ENCODE assay signal across 12 cellular contexts in the genomic region with DNA sequence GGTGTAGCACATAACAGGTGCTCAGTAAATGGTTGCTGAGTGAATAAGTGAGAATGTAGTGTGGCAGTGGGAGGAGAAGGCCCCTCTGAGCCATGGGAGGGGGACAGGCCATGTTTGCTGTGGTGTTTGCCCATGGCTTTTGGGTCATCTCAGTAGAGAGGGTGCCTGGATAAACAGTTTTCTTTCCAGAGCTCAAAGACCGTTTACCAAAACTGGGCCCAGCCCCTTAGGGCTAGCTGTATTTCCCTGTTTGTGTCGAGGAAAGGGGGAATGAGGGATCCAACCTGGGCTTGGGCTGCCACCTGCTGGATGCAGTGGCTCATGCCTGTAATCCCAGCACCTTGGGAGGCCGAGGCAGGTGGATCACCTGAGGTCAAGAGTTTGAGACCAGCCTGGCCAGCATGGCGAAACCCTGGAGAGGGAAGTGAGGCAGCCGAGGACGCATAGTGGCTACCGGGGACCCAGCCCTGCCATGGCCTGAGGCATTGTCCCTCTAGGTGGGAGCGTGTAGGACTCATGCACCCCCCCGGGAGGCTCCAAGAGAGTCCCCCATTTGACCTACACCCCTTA. TPM values are rescaled to one million over a fixed set of nuclear protein-coding genes. Genes with fewer than 3 reads are reported as not detected.
DNase-seq lines count a peak whose midpoint lies in the region; ATAC-seq, FAIRE-seq and TF ChIP-seq lines count a peak whose summit lies in the region.
"Had no signal": no experiment of that assay in that cellular context is flagged by ENCODE, and none has a peak within 500 bp of the region (broad histone marks: within the 10 kb centered on the region; RNA-seq: fewer than 3 reads in every experiment).

No MANE protein-coding gene starts in this region.

- in situ Hi-C loops in IMR-90 (cut with MboI; ENCODE audit: low sequenced_read_pairs), result no loop called here
- in situ Hi-C loops in K562 (cut with MboI), result loop anchor here (10.0 kb wide), 1 partner anchor 201 kb away; no protein-coding TSS in a partner anchor

- no peak overlapping the region for H2AK9ac ChIP-seq in IMR-90 (replicated peaks; ENCODE audit: low read depth, low read length, poor library complexity)

- H2BK5ac ChIP-seq in IMR-90 (ENCODE audit: low read depth, low read length, poor library complexity, severe bottlenecking) (no peak overlapping the region), mesendoderm (ENCODE audit: low read length) (no peak overlapping the region)

- H3K23ac ChIP-seq in IMR-90 (ENCODE audit: low read depth, low read length), result no peak overlapping the region
- H3K23ac ChIP-seq in mesendoderm (ENCODE audit: low read length), result no peak overlapping the region

- H3K4me1 ChIP-seq in IMR-90 (ENCODE audit: control insufficient read depth, insufficient read depth, low read length) (no peaks in the 10 kb centered on the region), K562 (replicated peaks in 1 of 2; ENCODE audit: control insufficient read depth in 2 of 2, insufficient read depth in 2 of 2, low read length in 2 of 2) (peaks cover 0 to 13% of the 10 kb centered on the region in 2 experiments; a peak in 3 of 5 replicates), mesendoderm (ENCODE audit: control insufficient read depth, low read depth, low read length) (no peaks in the 10 kb centered on the region), ascending aorta (peaks cover 0 to 6% of the 10 kb centered on the region in 2 donors)

- TF ChIP-seq POLR2A in IMR-90 (IDR thresholded peaks at IDR 0.05; ENCODE audit: low read depth, low read length) (no peak), K562 (conservative IDR thresholded peaks at IDR 0.05) (no peak)

- H4K20me1 ChIP-seq in IMR-90 (ENCODE audit: insufficient read depth, low read length), result 0 out of 2 replicates have a peak, but pooled peaks cover 4% of the 10 kb centered on the region
- no peaks in the 10 kb centered on the region for H4K20me1 ChIP-seq in K562 (replicated peaks; ENCODE audit: control insufficient read depth, insufficient read depth, low read length)

- H3K9me1 ChIP-seq in IMR-90 (ENCODE audit: insufficient read depth, low read length) (no peaks in the 10 kb centered on the region), K562 (ENCODE audit: control insufficient read depth, insufficient read depth, low read length) (no peaks in the 10 kb centered on the region)

- H2BK20ac ChIP-seq in IMR-90 (ENCODE audit: low read depth, low read length), result no peak overlapping the region

- TF ChIP-seq CTCF in D721Med (IDR thresholded peaks at IDR 0.05; ENCODE audit: insufficient read depth, missing control alignments) (peak; percentile 19), IMR-90 (conservative IDR thresholded peaks at IDR 0.05; ENCODE audit: low read depth, low read length) (peak; percentile 30), K562 (IDR thresholded peaks at IDR 0.05 in 2 of 3, conservative IDR thresholded peaks at IDR 0.05 in 1 of 3; ENCODE audit: insufficient read depth in 2 of 3, low read depth in 1 of 3, low read length in 3 of 3) (peak; percentile 56 to 73 (median 61)), ascending aorta (IDR thresholded peaks at IDR 0.05) (no peak)

- ATAC-seq in IMR-90 (ENCODE audit: low read depth), result no peak
- ATAC-seq in K562, result peak; percentile 76
- no peak for ATAC-seq in HG02981 (IDR thresholded peaks at IDR 0.05; ENCODE audit: unreplicated experiment)
- no peak for ATAC-seq in HG03354 (IDR thresholded peaks at IDR 0.05; ENCODE audit: poor library complexity, severe bottlenecking, unreplicated experiment)

- TF ChIP-seq RAD21 in IMR-90 (IDR thresholded peaks at IDR 0.05; ENCODE audit: low read length), result peak; percentile 43
- peak; percentile 31 to 79; a peak in 2 of 4 replicates for TF ChIP-seq RAD21 in K562 (CRISPR knock-in tag; conservative IDR thresholded peaks at IDR 0.05 in 1 of 2, IDR thresholded peaks at IDR 0.05 in 1 of 2)

- H3K27me3 ChIP-seq in IMR-90 (ENCODE audit: control insufficient read depth, insufficient read depth, low read length) (peaks cover 3% of the 10 kb centered on the region; the same call in 1 of the 2 replicates), K562 (ENCODE audit: control insufficient read depth in 2 of 2, insufficient read depth in 2 of 2, low read length in 2 of 2) (no peaks in the 10 kb centered on the region), mesendoderm (ENCODE audit: insufficient read depth, low read length, poor library complexity) (no peaks in the 10 kb centered on the region), ascending aorta (no peaks in the 10 kb centered on the region)

- POLR2A ChIA-PET in IMR-90 (lab: Charles Lee; ENCODE audit: unreplicated experiment) (no interaction called here), K562 (lab: Yijun Ruan, JAX) (interaction anchor here (0.6 to 0.7 kb wide), 3 partner anchors 12 to 81 kb away, joined by 3 to 4 read pairs (median 3); no protein-coding TSS in a partner anchor)

- H4K5ac ChIP-seq in IMR-90 (ENCODE audit: low read depth, low read length) (no peak overlapping the region), mesendoderm (ENCODE audit: low read length) (no peak overlapping the region)

- dilution Hi-C loops in IMR-90 (cut with HindIII; ENCODE audit: low sequenced_read_pairs, unreplicated experiment), result no loop called here

- H2BK15ac ChIP-seq in IMR-90 (ENCODE audit: low read depth, low read length) (no peak overlapping the region), mesendoderm (replicated peaks; ENCODE audit: low read depth) (no peak overlapping the region)

- H3K14ac ChIP-seq in IMR-90 (replicated peaks; ENCODE audit: low read depth, low read length), result no peak overlapping the region

- H3K4me2 ChIP-seq in IMR-90 (ENCODE audit: low read depth, low read length), result no peak overlapping the region
- no peak overlapping the region for H3K4me2 ChIP-seq in K562 (ENCODE audit: insufficient read depth, low read length)
- no peak overlapping the region for H3K4me2 ChIP-seq in mesendoderm (ENCODE audit: low read length)

- H3K27ac ChIP-seq in IMR-90 (ENCODE audit: insufficient read depth, low read length), result no peak overlapping the region
- H3K27ac ChIP-seq in K562 (ENCODE audit: extremely low read depth, low read depth, low read length), result no peak overlapping the region; the same call in 2 of the 3 replicates
- H3K27ac ChIP-seq in mesendoderm (ENCODE audit: low read depth, low read length), result no peak overlapping the region
- no peak overlapping the region for H3K27ac ChIP-seq in ascending aorta
- H3K27ac ChIP-seq: skin epidermis, tibial artery had no signal

- H3K56ac ChIP-seq in IMR-90 (ENCODE audit: extremely low read depth, insufficient read depth, low read length) (no peak overlapping the region), mesendoderm (ENCODE audit: low read length) (no peak overlapping the region)

- WGBS in IMR-90 (ENCODE audit: extremely low coverage in 2 of 2, insufficient read length in 1 of 2), 2 experiments, result 0% methylated on average over 1 of the region's 9 CpGs; no CpG with 5 or more reads in 1 of the 2 experiments
- WGBS in K562 (ENCODE audit: insufficient coverage, low coverage, missing lambda C conversion rate), result 9% methylated on average over 6 of the region's 9 CpGs
- no CpG with 5 or more reads among the region's 9 CpGs for WGBS in mesendoderm (ENCODE audit: extremely low coverage, insufficient coverage, low lambda C conversion rate)

- H3K18ac ChIP-seq in IMR-90 (ENCODE audit: low read depth, low read length) (no peak overlapping the region), mesendoderm (ENCODE audit: low read length) (no peak overlapping the region)

- CTCF ChIA-PET in IMR-90 (lab: Yijun Ruan, JAX), result no interaction called here
- CTCF ChIA-PET in K562 (lab: Yijun Ruan, JAX; ENCODE audit: low intra/inter-chr PET ratio), result interaction anchor here (0.5 to 2.8 kb wide), 4 partner anchors 102 to 799 kb away, joined by 3 to 25 read pairs (median 6); no protein-coding TSS in a partner anchor

- H4K8ac ChIP-seq in IMR-90 (ENCODE audit: low read depth in 2 of 2, low read length in 2 of 2) (no peak overlapping the region), mesendoderm (ENCODE audit: low read depth, low read length) (no peak overlapping the region)

- intact Hi-C loops in IMR-90 (cut with micrococcal nuclease), result loop anchor here (2.0 kb wide), 1 partner anchor 513 kb away; no protein-coding TSS in a partner anchor
- intact Hi-C loops in K562 (cut with micrococcal nuclease), result no loop called here
- intact Hi-C loops in ascending aorta (cut with DNase I), result loop anchor here (5.0 kb wide), 1 partner anchor 228 kb away; no protein-coding TSS in a partner anchor

- H3K9me3 ChIP-seq in IMR-90 (ENCODE audit: control insufficient read depth, insufficient read depth, low read length), result 0 out of 2 replicates have a peak, but pooled peaks cover 2% of the 10 kb centered on the region
- 0 out of 2 replicates have a peak, but pooled peaks cover 2% of the 10 kb centered on the region for H3K9me3 ChIP-seq in K562 (replicated peaks; ENCODE audit: control insufficient read depth, insufficient read depth, low read depth, low read length)
- H3K9me3 ChIP-seq in ascending aorta, result no peaks in the 10 kb centered on the region
- H3K9me3 ChIP-seq: tibial artery had no signal

- no peak overlapping the region for H3K4me3 ChIP-seq in IMR-90 (ENCODE audit: insufficient read depth, low read depth, low read length)
- H3K4me3 ChIP-seq in K562, result no peak overlapping the region
- H3K4me3 ChIP-seq in mesendoderm (ENCODE audit: low read length), result no peak overlapping the region
- no peak overlapping the region for H3K4me3 ChIP-seq in ascending aorta
- H3K4me3 ChIP-seq: skin epidermis, tibial artery had no signal

- H3K79me1 ChIP-seq in IMR-90 (ENCODE audit: low read depth in 1 of 2, low read length in 2 of 2) (no peaks in the 10 kb centered on the region), mesendoderm (ENCODE audit: low read length) (no peaks in the 10 kb centered on the region)

- peak overlapping the region; percentile 67 for H2AFZ ChIP-seq in IMR-90 (replicated peaks; ENCODE audit: low read length, poor library complexity)
- H2AFZ ChIP-seq in K562 (ENCODE audit: low read depth, low read length), result peak overlapping the region; percentile 60

- no peak for TF ChIP-seq EP300 in K562 (IDR thresholded peaks at IDR 0.05; ENCODE audit: low read length)

- no peak overlapping the region for H2BK120ac ChIP-seq in IMR-90 (ENCODE audit: low read depth, low read length)
- H2BK120ac ChIP-seq in mesendoderm (ENCODE audit: low read depth, low read length), result no peak overlapping the region

- H3K79me2 ChIP-seq in K562 (ENCODE audit: control insufficient read depth, insufficient read depth, low read length), result no peaks in the 10 kb centered on the region
- H3K79me2 ChIP-seq in mesendoderm (ENCODE audit: control insufficient read depth, insufficient read depth, low read length), result no peaks in the 10 kb centered on the region

- no TSS peak for BruUV-seq in IMR-90 (replicated peaks; lab: Mats Ljungman, UMichigan)
- no TSS peak for BruUV-seq in K562 (replicated peaks; lab: Mats Ljungman, UMichigan)

- no peak overlapping the region; the same call in 1 of the 2 replicates for H2AK5ac ChIP-seq in IMR-90 (ENCODE audit: low read depth, low read length)
- no peak overlapping the region for H2AK5ac ChIP-seq in mesendoderm (ENCODE audit: low read length)

- H3K9ac ChIP-seq in IMR-90 (ENCODE audit: low read depth, low read length), result no peak overlapping the region
- H3K9ac ChIP-seq in K562 (ENCODE audit: insufficient read depth in 1 of 2, low read depth in 2 of 2, low read length in 2 of 2), result no peak overlapping the region
- H3K9ac ChIP-seq in mesendoderm (ENCODE audit: low read length), result no peak overlapping the region

- no peak overlapping the region for H4K91ac ChIP-seq in IMR-90 (ENCODE audit: insufficient read depth, low read depth, low read length)

- H3K36me3 ChIP-seq in IMR-90 (ENCODE audit: control insufficient read depth, insufficient read depth, low read length) (no peaks in the 10 kb centered on the region), K562 (ENCODE audit: control insufficient read depth, insufficient read depth, low read length) (no peaks in the 10 kb centered on the region; the same call in 2 of the 3 replicates), mesendoderm (ENCODE audit: control insufficient read depth, insufficient read depth, low read length) (no peaks in the 10 kb centered on the region), ascending aorta (no peaks in the 10 kb centered on the region)
- H3K36me3 ChIP-seq: tibial artery had no signal

- H3K4ac ChIP-seq in IMR-90 (ENCODE audit: low read depth, low read length) (no peak overlapping the region), mesendoderm (ENCODE audit: low read depth, low read length) (no peak overlapping the region)

- no peak for FAIRE-seq in D721Med (lab: Jason Lieb, UNC)
- FAIRE-seq in K562 (lab: Jason Lieb, UNC), result no peak

- DNase-seq in D721Med (ENCODE audit: insufficient read length, low spot score), result no peak
- no peak for DNase-seq in IMR-90
- peak in 3 of 4 experiments; percentile 38 to 54 (median 44) for DNase-seq in K562 (ENCODE audit: extremely low read depth in 1 of 4, low spot score in 3 of 4)
- DNase-seq in mesendoderm, result peak; percentile 63
- no peak for DNase-seq in ascending aorta (ENCODE audit: low spot score in 2 of 2)
- DNase-seq in cortex of kidney (lab: John Stamatoyannopoulos, UW), result no peak
- DNase-seq: activated T-cell treated with anti-CD3 and anti-CD28 coated beads, Interleukin-2, amount 50 U/mL, for 24 hours had no signal

RNA-seq across cellular contexts. Expression of a gene that starts 8.7 kb away (rescaled TPM):
- total RNA-seq in IMR-90 (2012; rRNA removed) (8.2 and 16.7 TPM in 2 replicates), K562 (2014; rRNA removed) (26.0 and 27.9 TPM in 2 replicates), K562 (2014; rRNA removed; fragmentation: Illumina TruSeq; extraction: Trizol) (14.3 and 16.3 TPM in 2 replicates), K562 (2015; rRNA removed; fragmentation: Illumina TruSeq; extraction: Trizol) (18.6 and 19.1 TPM in 2 replicates), K562 (2021) (18.7 and 21.4 TPM in 2 replicates), ascending aorta (10.2 TPM)
- polyA plus RNA-seq in IMR-90 (2012; rRNA removed) (18.8 and 23.5 TPM in 2 replicates), K562 (2011; rRNA removed) (15.9 and 19.9 TPM in 2 replicates), K562 (2014; fragmentation: Illumina TruSeq; extraction: Trizol) (18.9 and 20.3 TPM in 2 replicates), K562 (2014; fragmentation: Nextera tagmentation; extraction: Ambion mirVana) (1 to 10 TPM; 2.6 to 3.7 TPM), K562 (2014; rRNA removed) (36.8 and 43.4 TPM in 2 replicates)
- 14.0 and 16.6 TPM in 2 replicates for polyA plus RNA-seq in IMR-90 (2012; cell fraction: cytosol; rRNA removed)
- 58.0 and 79.5 TPM in 2 replicates for polyA plus RNA-seq in IMR-90 (2012; cell fraction: nucleus; rRNA removed; ENCODE audit: low replicate concordance)
- total RNA-seq in K562 (2011; cell fraction: chromatin; rRNA removed; ENCODE audit: low replicate concordance), result 57.3 and 78.3 TPM in 2 replicates
- 45.9 and 51.0 TPM in 2 replicates for total RNA-seq in K562 (2011; cell fraction: nucleolus; rRNA removed)
- 63.6 and 86.3 TPM in 2 replicates for total RNA-seq in K562 (2011; cell fraction: nucleoplasm; rRNA removed)
- 22.3 and 22.4 TPM in 2 replicates for polyA plus RNA-seq in K562 (2011; cell fraction: cytosol; rRNA removed)
- polyA plus RNA-seq in K562 (2011; cell fraction: nucleus; rRNA removed), result 29.3 and 45.4 TPM in 2 replicates
- 15.8 and 17.4 TPM in 2 replicates for polyA plus RNA-seq in K562 (2012)
- polyA minus RNA-seq in K562 (2011; rRNA and poly(A)+ RNA removed), result 13.3 and 22.2 TPM in 2 replicates
- polyA minus RNA-seq in K562 (2011; cell fraction: cytosol; rRNA and poly(A)+ RNA removed), result 7.5 and 7.6 TPM in 2 replicates
- 17.8 and 18.2 TPM in 2 replicates for polyA minus RNA-seq in K562 (2011; cell fraction: nucleus; rRNA and poly(A)+ RNA removed)
- polyA plus RNA-seq in mesendoderm (2013, experiment 1 of 2), result 9.5 TPM
- polyA plus RNA-seq in mesendoderm (2013, experiment 2 of 2), result 9.3 TPM

RNA-seq across cellular contexts. Expression of a gene that starts 20.0 kb away (rescaled TPM):
- total RNA-seq in IMR-90 (2012; rRNA removed) (not detected in 2 replicates), K562 (2014; rRNA removed) (not detected in 2 replicates), K562 (2014; rRNA removed; fragmentation: Illumina TruSeq; extraction: Trizol) (not detected in 2 replicates), K562 (2015; rRNA removed; fragmentation: Illumina TruSeq; extraction: Trizol) (not detected in 2 replicates), K562 (2021) (0.07 and 0.11 TPM in 2 replicates), ascending aorta (not detected)
- polyA plus RNA-seq in IMR-90 (2012; rRNA removed) (not detected in 2 replicates), K562 (2011; rRNA removed) (not detected in 2 replicates), K562 (2014; fragmentation: Illumina TruSeq; extraction: Trizol) (not detected in 2 replicates), K562 (2014; fragmentation: Nextera tagmentation; extraction: Ambion mirVana) (not detected), K562 (2014; rRNA removed) (not detected in 2 replicates)
- polyA plus RNA-seq in IMR-90 (2012; cell fraction: cytosol; rRNA removed), result not detected in 2 replicates
- not detected in 2 replicates for polyA plus RNA-seq in IMR-90 (2012; cell fraction: nucleus; rRNA removed; ENCODE audit: low replicate concordance)
- total RNA-seq in K562 (2011; cell fraction: chromatin; rRNA removed; ENCODE audit: low replicate concordance), result not detected in 2 replicates
- not detected in 2 replicates for total RNA-seq in K562 (2011; cell fraction: nucleolus; rRNA removed)
- total RNA-seq in K562 (2011; cell fraction: nucleoplasm; rRNA removed), result not detected in 2 replicates
- not detected in 2 replicates for polyA plus RNA-seq in K562 (2011; cell fraction: cytosol; rRNA removed)
- not detected in 2 replicates for polyA plus RNA-seq in K562 (2011; cell fraction: nucleus; rRNA removed)
- not detected in 2 replicates for polyA plus RNA-seq in K562 (2012)
- not detected in 2 replicates for polyA minus RNA-seq in K562 (2011; rRNA and poly(A)+ RNA removed)
- polyA minus RNA-seq in K562 (2011; cell fraction: cytosol; rRNA and poly(A)+ RNA removed), result not detected in 2 replicates
- polyA minus RNA-seq in K562 (2011; cell fraction: nucleus; rRNA and poly(A)+ RNA removed), result not detected in 2 replicates
- polyA plus RNA-seq in mesendoderm (2013, experiment 1 of 2), result 17.5 TPM
- 17.8 TPM for polyA plus RNA-seq in mesendoderm (2013, experiment 2 of 2)
- total RNA-seq: glomerular endothelial cell had no signal

RNA-seq across cellular contexts. Expression of a gene that starts 42.9 kb away (rescaled TPM):
- total RNA-seq in IMR-90 (2012; rRNA removed), result 717 and 748 TPM in 2 replicates
- 481 and 872 TPM in 2 replicates for polyA plus RNA-seq in IMR-90 (2012; rRNA removed)
- polyA plus RNA-seq in IMR-90 (2012; cell fraction: cytosol; rRNA removed), result 498 and 688 TPM in 2 replicates
- polyA plus RNA-seq in IMR-90 (2012; cell fraction: nucleus; rRNA removed; ENCODE audit: low replicate concordance), result 405 and 823 TPM in 2 replicates
- total RNA-seq in K562 (2011; cell fraction: chromatin; rRNA removed; ENCODE audit: low replicate concordance), result 9.3 and 33.6 TPM in 2 replicates
- total RNA-seq in K562 (2011; cell fraction: nucleolus; rRNA removed), result 22.5 and 33.2 TPM in 2 replicates
- total RNA-seq in K562 (2011; cell fraction: nucleoplasm; rRNA removed), result 11.1 and 13.8 TPM in 2 replicates
- 7.7 and 11.4 TPM in 2 replicates for total RNA-seq in K562 (2014; rRNA removed)
- 3.1 TPM in 2 replicates for total RNA-seq in K562 (2014; rRNA removed; fragmentation: Illumina TruSeq; extraction: Trizol)
- 2.2 and 3.8 TPM in 2 replicates for total RNA-seq in K562 (2015; rRNA removed; fragmentation: Illumina TruSeq; extraction: Trizol)
- total RNA-seq in K562 (2021), result 18.9 and 23.3 TPM in 2 replicates
- 16.7 and 19.7 TPM in 2 replicates for polyA plus RNA-seq in K562 (2011; rRNA removed)
- polyA plus RNA-seq in K562 (2011; cell fraction: cytosol; rRNA removed), result 16.2 and 30.6 TPM in 2 replicates
- polyA plus RNA-seq in K562 (2011; cell fraction: nucleus; rRNA removed), result 20.4 and 50.8 TPM in 2 replicates
- 6.0 and 6.3 TPM in 2 replicates for polyA plus RNA-seq in K562 (2012)
- 3.0 and 6.5 TPM in 2 replicates for polyA plus RNA-seq in K562 (2014; fragmentation: Illumina TruSeq; extraction: Trizol)
- polyA plus RNA-seq in K562 (2014; fragmentation: Nextera tagmentation; extraction: Ambion mirVana), result under 1 TPM; 0.04 to 0.13 TPM
- 6.4 and 7.5 TPM in 2 replicates for polyA plus RNA-seq in K562 (2014; rRNA removed)
- polyA minus RNA-seq in K562 (2011; rRNA and poly(A)+ RNA removed), result 10.3 and 15.0 TPM in 2 replicates
- polyA minus RNA-seq in K562 (2011; cell fraction: cytosol; rRNA and poly(A)+ RNA removed), result 29.4 and 35.4 TPM in 2 replicates
- 44.4 and 45.2 TPM in 2 replicates for polyA minus RNA-seq in K562 (2011; cell fraction: nucleus; rRNA and poly(A)+ RNA removed)
- polyA plus RNA-seq in mesendoderm (2013, experiment 1 of 2), result 110 TPM
- polyA plus RNA-seq in mesendoderm (2013, experiment 2 of 2), result 112 TPM
- total RNA-seq in ascending aorta, result 90.6 TPM

Comparison
In these comparisons a context has a peak if more than half of its experiments do, and no peak if none do; other contexts are left out.
1. DNase-seq: peak in K562 (3 of 4) and mesendoderm (single experiment); none in D721Med (single experiment), IMR-90 (single experiment), ascending aorta (0 of 2) and cortex of kidney (single experiment).
2. CTCF ChIP-seq: peak in D721Med (single experiment), IMR-90 (single experiment) and K562 (3 of 3); none in ascending aorta (0 of 3).